ENCODE assay signal across 2 cellular contexts in genomic region chr2:196500686-196501431, GRCh38.
TF ChIP-seq lines count a peak whose summit lies in the region.

No MANE protein-coding gene starts in this region.

TF ChIP-seq in GM23338, 12 proteins besides CTCF, POLR2A, EP300 and RAD21 (continued from another document):
- TF ChIP-seq, protein P1, sequence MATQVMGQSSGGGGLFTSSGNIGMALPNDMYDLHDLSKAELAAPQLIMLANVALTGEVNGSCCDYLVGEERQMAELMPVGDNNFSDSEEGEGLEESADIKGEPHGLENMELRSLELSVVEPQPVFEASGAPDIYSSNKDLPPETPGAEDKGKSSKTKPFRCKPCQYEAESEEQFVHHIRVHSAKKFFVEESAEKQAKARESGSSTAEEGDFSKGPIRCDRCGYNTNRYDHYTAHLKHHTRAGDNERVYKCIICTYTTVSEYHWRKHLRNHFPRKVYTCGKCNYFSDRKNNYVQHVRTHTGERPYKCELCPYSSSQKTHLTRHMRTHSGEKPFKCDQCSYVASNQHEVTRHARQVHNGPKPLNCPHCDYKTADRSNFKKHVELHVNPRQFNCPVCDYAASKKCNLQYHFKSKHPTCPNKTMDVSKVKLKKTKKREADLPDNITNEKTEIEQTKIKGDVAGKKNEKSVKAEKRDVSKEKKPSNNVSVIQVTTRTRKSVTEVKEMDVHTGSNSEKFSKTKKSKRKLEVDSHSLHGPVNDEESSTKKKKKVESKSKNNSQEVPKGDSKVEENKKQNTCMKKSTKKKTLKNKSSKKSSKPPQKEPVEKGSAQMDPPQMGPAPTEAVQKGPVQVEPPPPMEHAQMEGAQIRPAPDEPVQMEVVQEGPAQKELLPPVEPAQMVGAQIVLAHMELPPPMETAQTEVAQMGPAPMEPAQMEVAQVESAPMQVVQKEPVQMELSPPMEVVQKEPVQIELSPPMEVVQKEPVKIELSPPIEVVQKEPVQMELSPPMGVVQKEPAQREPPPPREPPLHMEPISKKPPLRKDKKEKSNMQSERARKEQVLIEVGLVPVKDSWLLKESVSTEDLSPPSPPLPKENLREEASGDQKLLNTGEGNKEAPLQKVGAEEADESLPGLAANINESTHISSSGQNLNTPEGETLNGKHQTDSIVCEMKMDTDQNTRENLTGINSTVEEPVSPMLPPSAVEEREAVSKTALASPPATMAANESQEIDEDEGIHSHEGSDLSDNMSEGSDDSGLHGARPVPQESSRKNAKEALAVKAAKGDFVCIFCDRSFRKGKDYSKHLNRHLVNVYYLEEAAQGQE (IDR thresholded peaks at IDR 0.05; ENCODE audit: unreplicated experiment) = no peak
- TF ChIP-seq ZNF462 (CRISPR knock-in tag; IDR thresholded peaks at IDR 0.05) = no peak
- TF ChIP-seq CREB1 (CRISPR knock-in tag; IDR thresholded peaks at IDR 0.05; ENCODE audit: low read depth) = no peak
- no peak for TF ChIP-seq JUNB (IDR thresholded peaks at IDR 0.05; ENCODE audit: unreplicated experiment)
- TF ChIP-seq EZH2 (IDR thresholded peaks at IDR 0.05; ENCODE audit: low read depth, unreplicated experiment) = no peak
- TF ChIP-seq ETS1 (IDR thresholded peaks at IDR 0.05) = no peak
- no peak for TF ChIP-seq NANOG (IDR thresholded peaks at IDR 0.05; ENCODE audit: borderline replicate concordance)
- TF ChIP-seq ZNF114 (CRISPR knock-in tag; IDR thresholded peaks at IDR 0.05) = no peak

TF ChIP-seq in WTC11, 78 proteins besides CTCF, POLR2A, EP300 and RAD21 (continued from another document):
- no peak for TF ChIP-seq AFF4 (CRISPR knock-in tag; IDR thresholded peaks at IDR 0.05; ENCODE audit: borderline replicate concordance)
